ENCODE assay signal across 9 cellular contexts in the genomic region with DNA sequence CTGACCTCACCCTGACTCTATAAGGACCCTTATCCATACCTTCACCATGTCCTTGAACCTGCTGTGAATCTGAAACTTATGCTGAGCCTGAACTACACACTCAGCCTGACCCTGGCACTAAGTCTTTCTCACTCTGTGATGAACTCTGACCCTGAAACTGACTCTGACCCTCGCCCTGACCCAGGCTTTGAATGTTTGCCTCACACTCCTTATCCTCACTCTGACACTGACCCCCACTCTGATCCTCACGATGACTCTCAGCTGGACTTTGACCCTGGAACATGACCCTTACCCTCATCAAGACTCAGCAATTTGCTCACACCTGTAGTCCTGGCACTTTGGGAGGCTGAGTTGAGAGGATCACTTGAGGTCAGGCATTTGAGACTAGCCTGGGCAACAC. TPM values are rescaled to one million over a fixed set of nuclear protein-coding genes. Genes with fewer than 3 reads are reported as not detected.
"Had no signal": no experiment of that assay in that cellular context is flagged by ENCODE, and none has a peak within 500 bp of the region (broad histone marks: within the 10 kb centered on the region; RNA-seq: fewer than 3 reads in every experiment).

No MANE protein-coding gene starts in this region.

- DNase-seq: GM23248, GOT3, H9, HCEC 1CT, KG1 had no signal

- H3K4me3 ChIP-seq: GM23248 had no signal

- FAIRE-seq: H54, HTR-8/SVneo had no signal

- H2AFZ ChIP-seq: GM23248 had no signal

- H3K9ac ChIP-seq: GM23248 had no signal

- H3K27ac ChIP-seq: GM23248 had no signal

RNA-seq across cellular contexts. Expression of a gene that starts 4.4 kb away (rescaled TPM):
- total RNA-seq: GM23248, H9, HT-29 had no signal
- polyA plus RNA-seq: GM23248, IgD-negative memory B cell had no signal

RNA-seq across cellular contexts. Expression of a gene that starts 49.2 kb away (rescaled TPM):
- total RNA-seq: GM23248 had no signal
